15 cellular contexts compared by ENCODE assay signal in the genomic region with DNA sequence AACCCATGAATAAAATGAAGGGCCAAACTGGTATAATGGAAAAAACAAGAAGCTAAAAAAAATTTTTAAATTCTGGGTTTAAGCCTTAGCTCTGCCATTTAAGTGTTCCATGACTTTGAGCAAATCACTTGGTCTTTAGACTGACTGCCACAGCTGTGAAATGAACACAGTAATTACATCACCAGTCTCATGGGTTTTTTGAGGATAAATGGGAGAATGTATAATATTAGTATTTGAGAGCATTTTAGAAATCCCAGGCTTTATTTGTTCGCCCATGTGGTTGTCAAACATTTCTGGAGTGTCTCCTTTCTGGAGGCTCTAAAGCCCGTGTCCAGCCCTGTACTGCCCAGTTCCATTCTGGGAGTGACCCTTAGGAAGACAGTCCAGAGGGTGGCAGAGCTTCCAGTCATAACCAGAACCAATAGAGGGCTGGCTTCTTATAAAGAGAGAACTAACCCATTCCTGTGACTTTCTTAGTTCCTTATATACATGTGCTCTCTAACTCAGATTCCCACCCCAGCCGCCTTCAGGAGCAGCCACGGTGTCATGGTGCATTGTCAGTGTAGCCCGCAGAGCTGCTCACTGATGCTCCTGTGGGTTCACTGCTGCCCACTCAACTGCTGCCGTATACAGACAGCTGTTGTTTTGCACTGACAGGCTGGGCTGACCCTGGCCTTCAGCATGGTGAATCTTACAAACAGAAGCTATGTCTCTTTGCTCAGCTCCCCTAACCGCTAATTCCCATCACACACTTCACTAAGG. TPM values are rescaled to one million over a fixed set of nuclear protein-coding genes. Genes with fewer than 3 reads are reported as not detected.
DNase-seq lines count a peak whose midpoint lies in the region; ATAC-seq and TF ChIP-seq lines count a peak whose summit lies in the region.
"Had no signal": no experiment of that assay in that cellular context is flagged by ENCODE, and none has a peak within 500 bp of the region (broad histone marks: within the 10 kb centered on the region; RNA-seq: fewer than 3 reads in every experiment).

No MANE protein-coding gene starts in this region.

- no peaks in the 10 kb centered on the region for H3K27me3 ChIP-seq in sigmoid colon

- DNase-seq in sigmoid colon = no peak
- DNase-seq in NCI-H446 (lab: John Stamatoyannopoulos, UW) = no peak
- DNase-seq in mucosa of gallbladder (ENCODE audit: low spot score) = no peak
- DNase-seq: CD8-positive, alpha-beta memory T cell; NCI-H1092; NCI-H2107; NCI-H345; PC-9; SK-N-SH had no signal

- H3K4me1 ChIP-seq in sigmoid colon = peaks cover 0 to 74% (median 65%) of the 10 kb centered on the region in 4 donors

- H3K4me3 Mint-ChIP-seq in brain = no peak overlapping the region
- H3K4me3 Mint-ChIP-seq: CD8-positive, alpha-beta memory T cell had no signal

- no peak for TF ChIP-seq CTCF in brain (conservative IDR thresholded peaks at IDR 0.05)
- no peak for TF ChIP-seq CTCF in sigmoid colon (IDR thresholded peaks at IDR 0.05)

- peak overlapping the region; percentile 53 to 84 (median 68) for H3K27ac ChIP-seq in sigmoid colon
- H3K27ac ChIP-seq: PC-9 had no signal

- no peak for TF ChIP-seq EP300 in sigmoid colon (IDR thresholded peaks at IDR 0.05)

- WGBS in sigmoid colon, 2 donors = 82 to 92% methylated on average over 7 of the region's 7 CpGs

- H3K36me3 ChIP-seq in sigmoid colon = peaks cover 7 to 44% (median 14%) of the 10 kb centered on the region in 4 donors

- no peaks in the 10 kb centered on the region for H3K27me3 Mint-ChIP-seq in brain
- H3K27me3 Mint-ChIP-seq: IgD-negative memory B cell had no signal

- peak; percentile 47 for ATAC-seq in GM18502 (IDR thresholded peaks at IDR 0.05; ENCODE audit: poor library complexity, unreplicated experiment)
- ATAC-seq in HG02884 (IDR thresholded peaks at IDR 0.05; ENCODE audit: unreplicated experiment) = peak; percentile 52
- no peak for ATAC-seq in GM19467 (IDR thresholded peaks at IDR 0.05; ENCODE audit: unreplicated experiment)

- peak overlapping the region in 4 of 5 experiments; percentile 37 to 92 (median 74) for H3K27ac Mint-ChIP-seq in brain

- H3K4me1 Mint-ChIP-seq in brain = peaks cover 87% of the 10 kb centered on the region
- H3K4me1 Mint-ChIP-seq: CD8-positive, alpha-beta memory T cell had no signal

- H3K9me3 Mint-ChIP-seq in brain = no peaks in the 10 kb centered on the region
- H3K9me3 Mint-ChIP-seq: CD8-positive, alpha-beta memory T cell; IgD-negative memory B cell had no signal

- H3K4me3 ChIP-seq in sigmoid colon = no peak overlapping the region
- H3K4me3 ChIP-seq: PC-9 had no signal

- no peaks in the 10 kb centered on the region for H3K9me3 ChIP-seq in sigmoid colon
- H3K9me3 ChIP-seq: SK-N-SH had no signal

- intact Hi-C loops in sigmoid colon (cut with DNase I) = no loop called here

- peaks cover 36% of the 10 kb centered on the region for H3K36me3 Mint-ChIP-seq in brain
- H3K36me3 Mint-ChIP-seq: CD8-positive, alpha-beta memory T cell; IgD-negative memory B cell had no signal

- no peak for TF ChIP-seq POLR2A in sigmoid colon (IDR thresholded peaks at IDR 0.05)

RNA-seq across cellular contexts. Expression of gene BOC, which starts 44.7 kb away (rescaled TPM):
- polyA plus RNA-seq in brain (ENCODE audit: insufficient read depth, low read depth, low replicate concordance) (23.3 TPM), sigmoid colon (10 to 100 TPM in 1 of 3 donors, 1 to 10 TPM in 2; 1.6 to 10.6 (median 4.2) TPM)
- total RNA-seq in sigmoid colon (100 to 1,000 TPM in 2 of 4 donors, 10 to 100 TPM in 2; 80.3 to 122 (median 103) TPM), mucosa of gallbladder (20.5 TPM)
- total RNA-seq: CD8-positive, alpha-beta memory T cell; HT-29 had no signal
- polyA plus RNA-seq: CD8-positive, alpha-beta memory T cell had no signal
